ENCODE assay signal across 8 cellular contexts in genomic region chr12:14416658-14417057, GRCh38. TPM values are rescaled to one million over a fixed set of nuclear protein-coding genes. Genes with fewer than 3 reads are reported as not detected.
A peak's percentile ranks its signal among the peaks of the same experiment; 100 is the strongest.
DNase-seq lines count a peak whose midpoint lies in the region; ATAC-seq and TF ChIP-seq lines count a peak whose summit lies in the region.

No MANE protein-coding gene starts in this region.

- WGBS in GM23248 (ENCODE audit: low coverage in 1 of 2, low lambda C conversion rate in 2 of 2, missing lambda C conversion rate in 2 of 2), 2 experiments: 96 to 100% methylated on average over 1 of the region's 1 CpG

- H3K36me3 ChIP-seq in GM23248 (ENCODE audit: low read depth) (0 out of 2 replicates have a peak, but pooled peaks cover 3% of the 10 kb centered on the region), OCI-LY7 (ENCODE audit: insufficient read depth, low read length) (peaks cover 69% of the 10 kb centered on the region)

- H3K4me2 ChIP-seq in GM23248 (ENCODE audit: unreplicated experiment): no peak overlapping the region
- H3K4me2 ChIP-seq in OCI-LY7 (ENCODE audit: low read length): no peak overlapping the region

- H4K20me1 ChIP-seq in GM23248 (ENCODE audit: insufficient read depth) (no peaks in the 10 kb centered on the region), OCI-LY7 (ENCODE audit: insufficient read depth, low read length) (no peaks in the 10 kb centered on the region)

- TF ChIP-seq CTCF in OCI-LY7 (conservative IDR thresholded peaks at IDR 0.05; ENCODE audit: low read length): 0 out of 2 replicates have a peak, but pooled peaks have one; percentile 39
- TF ChIP-seq CTCF in choroid plexus epithelial cell (conservative IDR thresholded peaks at IDR 0.05; ENCODE audit: low read depth, low read length): peak; percentile 42
- no peak for TF ChIP-seq CTCF in GM13977 (IDR thresholded peaks at IDR 0.05; ENCODE audit: extremely low read depth, insufficient read depth, missing control alignments)

- POLR2A ChIA-PET in OCI-LY7 (lab: Charles Lee): interaction anchor here (0.5 to 1.2 kb wide), 5 partner anchors 14 to 159 kb away, joined by 3 to 10 read pairs (median 4); no protein-coding TSS in a partner anchor

- no peak for ATAC-seq in HG03469 (IDR thresholded peaks at IDR 0.05; ENCODE audit: unreplicated experiment)
- ATAC-seq in GM21528 (IDR thresholded peaks at IDR 0.05; ENCODE audit: low FRiP score, unreplicated experiment): no peak

- H2AFZ ChIP-seq in GM23248 (no peak overlapping the region), OCI-LY7 (ENCODE audit: low read length) (no peak overlapping the region)

- peaks cover 25% of the 10 kb centered on the region for H3K4me1 ChIP-seq in GM23248 (ENCODE audit: insufficient read depth)
- H3K4me1 ChIP-seq in OCI-LY7 (ENCODE audit: insufficient read depth, low read length, poor library complexity, severe bottlenecking): peaks cover 9% of the 10 kb centered on the region

- H3K27ac ChIP-seq in GM23248 (no peak overlapping the region), OCI-LY7 (ENCODE audit: low read depth, low read length, poor library complexity, severe bottlenecking) (peak overlapping the region; percentile 2)

- in situ Hi-C loops in ACHN (cut with HindIII; ENCODE audit: low pct_ligation_motif_present, low pct_unique_long_range_greater_than_20kb, low sequenced_read_pairs): no loop called here
- in situ Hi-C loops in GM23248 (cut with MboI): no loop called here
- in situ Hi-C loops in GM13977 (cut with MboI; ENCODE audit: low pct_unique_long_range_greater_than_20kb, low sequenced_read_pairs, unreplicated experiment): no loop called here

- H3K27me3 ChIP-seq in GM23248 (replicated peaks; ENCODE audit: insufficient read depth): no peaks in the 10 kb centered on the region

- CTCF ChIA-PET in OCI-LY7 (lab: Charles Lee; ENCODE audit: unreplicated experiment): interaction anchor here (1.0 kb wide), 1 partner anchor 179 kb away, joined by 4 read pairs; no protein-coding TSS in a partner anchor

- H3K9me3 ChIP-seq in GM23248 (ENCODE audit: low read depth): no peaks in the 10 kb centered on the region
- peaks cover 58% of the 10 kb centered on the region for H3K9me3 ChIP-seq in OCI-LY7 (ENCODE audit: low read length)

- intact Hi-C loops in OCI-LY7 (cut with micrococcal nuclease; ENCODE audit: unreplicated experiment): no loop called here

- H3F3A ChIP-seq in GM23248 (ENCODE audit: insufficient read depth): peaks cover 4% of the 10 kb centered on the region; the same call in 1 of the 2 replicates

- H3K9me2 ChIP-seq in GM23248 (ENCODE audit: insufficient read depth) (no peaks in the 10 kb centered on the region), OCI-LY7 (ENCODE audit: insufficient read depth, low read length) (no peaks in the 10 kb centered on the region)

- no peak overlapping the region for H3K9ac ChIP-seq in GM23248

- DNase-seq in ACHN (peak; percentile 74), GM23248 (peak; percentile 62), OCI-LY7 (ENCODE audit: low spot score) (peak; percentile 65), choroid plexus epithelial cell (ENCODE audit: low read depth) (peak; percentile 95), lung microvascular endothelial cell (ENCODE audit: low read depth in 2 of 2) (peak; percentile 88 to 92), GM13977 (ENCODE audit: low spot score) (no peak)

- H3K79me2 ChIP-seq in GM23248 (ENCODE audit: insufficient read depth) (peaks cover 99% of the 10 kb centered on the region), OCI-LY7 (ENCODE audit: insufficient read depth, low read depth, low read length) (peaks cover 98% of the 10 kb centered on the region)

- H3K4me3 ChIP-seq in GM23248 (no peak overlapping the region), OCI-LY7 (ENCODE audit: low read depth, low read length, poor library complexity, severe bottlenecking) (no peak overlapping the region), choroid plexus epithelial cell (ENCODE audit: low read depth, low read length) (no peak overlapping the region)

- BruUV-seq in OCI-LY7 (replicated peaks; lab: Mats Ljungman, UMichigan): no TSS peak

RNA-seq across cellular contexts. Expression of gene ATF7IP, which starts 51.2 kb away (rescaled TPM):
- total RNA-seq in GM23248 (2014; rRNA removed; shearing (Covaris generic)): 14.3 and 17.7 TPM in 2 replicates
- polyA plus RNA-seq in GM23248 (2016; fragmentation: Nextera tagmentation; extraction: Ambion mirVana): 24.3 and 24.9 TPM in 2 replicates
- total RNA-seq in OCI-LY7 (2014; rRNA removed; shearing (Covaris generic)): 55.6 and 69.8 TPM in 2 replicates
- total RNA-seq in OCI-LY7 (2022): 66.0 and 85.6 TPM in 2 replicates
- 14.6 and 15.9 TPM in 2 replicates for total RNA-seq in lung microvascular endothelial cell
